ENCODE assay signal across 25 cellular contexts in genomic region chr1:3777647-3778589, GRCh38. TPM values are rescaled to one million over a fixed set of nuclear protein-coding genes. Genes with fewer than 3 reads are reported as not detected.
"Had no signal": no experiment of that assay in that cellular context is flagged by ENCODE, and none has a peak within 500 bp of the region (broad histone marks: within the 10 kb centered on the region; RNA-seq: fewer than 3 reads in every experiment).

No MANE protein-coding gene starts in this region.

- H3K27ac ChIP-seq: breast epithelium, transverse colon, uterus had no signal

- DNase-seq: activated CD4-positive, CD25-positive, alpha-beta regulatory T cell treated with anti-CD3 and anti-CD28 coated beads, Interleukin-2, amount 50 U/mL, for 72 hours; activated CD8-positive, alpha-beta memory T cell treated with anti-CD3 and anti-CD28 coated beads for 24 hours; activated CD8-positive, alpha-beta memory T cell treated with anti-CD3 and anti-CD28 coated beads, Interleukin-2, amount 50 U/mL, for 48 hours; activated effector memory CD4-positive, alpha-beta T cell treated with Interleukin-2 at 50 U/mL for 16 hours; activated naive CD4-positive, alpha-beta T cell treated with anti-CD3 and anti-CD28 coated beads, Interleukin-2, amount 10 ng/mL, durations not matched to agents 7 days and 5 days; activated T-cell treated with anti-CD3 and anti-CD28 coated beads, Interleukin-2, amount 50 U/mL, for 48 hours; effector memory CD4-positive, alpha-beta T cell; foreskin fibroblast; hippocampal formation; nephron progenitor cell; retina; transverse colon; uterus had no signal

- H3K4me3 ChIP-seq: breast epithelium, transverse colon, uterus had no signal

- ATAC-seq: left lobe of liver had no signal

- FAIRE-seq: astrocyte, islet of Langerhans had no signal

- H3K9me3 ChIP-seq: breast epithelium, transverse colon, uterus had no signal

- H3K36me3 ChIP-seq: uterus had no signal

- H3K27me3 ChIP-seq: breast epithelium, transverse colon, uterus had no signal

RNA-seq across cellular contexts. Expression of gene SMIM1, which starts 5.4 kb away (rescaled TPM):
- total RNA-seq: myocyte; T-helper 1 cell treated with Interleukin-12 subunit alpha and Interleukin-12 subunit beta and Interleukin-4 antibody, amounts not matched to agents 30 ng/mL and 1 ng/mL, for 36 hours; transverse colon had no signal

RNA-seq across cellular contexts. Expression of gene CCDC27, which starts 25.7 kb away (rescaled TPM):
- total RNA-seq: astrocyte; breast epithelium; glomerular endothelial cell; left lobe of liver; lung microvascular endothelial cell; mesothelial cell of epicardium; myocyte; occipital lobe; posterior vena cava; T-helper 1 cell treated with Interleukin-12 subunit alpha and Interleukin-12 subunit beta and Interleukin-4 antibody, amounts not matched to agents 30 ng/mL and 1 ng/mL, for 36 hours; transverse colon; uterus had no signal
- polyA plus RNA-seq: adipose tissue had no signal
